9 cellular contexts compared by ENCODE assay signal in genomic region chr7:148699024-148699771, GRCh38. TPM values are rescaled to one million over a fixed set of nuclear protein-coding genes. Genes with fewer than 3 reads are reported as not detected.
A peak's percentile ranks its signal among the peaks of the same experiment; 100 is the strongest.
DNase-seq lines count a peak whose midpoint lies in the region; ATAC-seq, FAIRE-seq and TF ChIP-seq lines count a peak whose summit lies in the region.
"Had no signal": no experiment of that assay in that cellular context is flagged by ENCODE, and none has a peak within 500 bp of the region (broad histone marks: within the 10 kb centered on the region; RNA-seq: fewer than 3 reads in every experiment).

No MANE protein-coding gene starts in this region.

- POLR2A ChIA-PET in H1 (lab: Charles Lee; ENCODE audit: partially characterized antibody): interaction anchor here (0.6 to 3.7 kb wide), 19 partner anchors 9 to 360 kb away, joined by 3 to 21 read pairs (median 3); partner anchors contain the start of gene EZH2

- TF ChIP-seq POLR2A in H1 (IDR thresholded peaks at IDR 0.05; ENCODE audit: control extremely low read depth in 1 of 2, low read depth in 2 of 2, low read length in 2 of 2): peak; percentile 50 to 73

- peak overlapping the region; percentile 77 for H3K56ac ChIP-seq in H1 (replicated peaks; ENCODE audit: insufficient read length, low read depth, low read length)

- no peaks in the 10 kb centered on the region for H3K79me1 ChIP-seq in H1 (ENCODE audit: low read depth, low read length)

- WGBS in H1 (ENCODE audit: extremely low coverage in 1 of 2, insufficient coverage in 1 of 2, insufficient read length in 1 of 2, insufficient replicate concordance in 2 of 2, low coverage in 1 of 2, low lambda C conversion rate in 2 of 2, missing lambda C conversion rate in 1 of 2), 2 experiments: 1% methylated on average over 41 of the region's 105 CpGs; no CpG with 5 or more reads in 1 of the 2 experiments

- peaks cover 23 to 54% of the 10 kb centered on the region in 2 experiments for H3K79me2 ChIP-seq in H1 (ENCODE audit: control insufficient read depth in 1 of 2, insufficient read depth in 2 of 2, low read length in 2 of 2)

- peak overlapping the region; percentile 94 for H3K27ac ChIP-seq in H1 (ENCODE audit: low read depth, low read length)

- H4K5ac ChIP-seq in H1 (ENCODE audit: insufficient read length, low read depth, low read length): peak overlapping the region; percentile 83

- peak overlapping the region; percentile 97 for H4K8ac ChIP-seq in H1 (ENCODE audit: extremely low read depth, insufficient read depth, low read length)

- H2BK20ac ChIP-seq in H1 (ENCODE audit: low read length): no peak overlapping the region

- ATAC-seq in mucosa of descending colon: peak; percentile 70

- peaks cover 5 to 8% of the 10 kb centered on the region in 2 experiments for H4K20me1 ChIP-seq in H1 (replicated peaks in 1 of 2; ENCODE audit: control insufficient read depth in 1 of 2, insufficient read depth in 2 of 2, low read length in 2 of 2)

- peak; percentile 12 for DNase-seq in NCI-H1694 treated with DMSO at 0.1 percent for 48 hours (lab: John Stamatoyannopoulos, UW)
- DNase-seq in NCI-H1694 (lab: John Stamatoyannopoulos, UW): no peak
- peak in 1 of 2 experiments; percentile 52 for DNase-seq in HAP-1 (ENCODE audit: low spot score in 2 of 2)
- DNase-seq in MG63: peak; percentile 49
- peak; percentile 32 to 41 for DNase-seq in activated CD4-positive, alpha-beta T cell treated with anti-CD3 and anti-CD28 coated beads, Interleukin-2, amount 50 U/mL, for 4 hours
- DNase-seq in H1 (ENCODE audit: low read depth in 1 of 2, low spot score in 2 of 2): peak in 1 of 2 experiments; percentile 77
- DNase-seq in mucosa of descending colon: peak; percentile 44 to 76 (median 72)
- DNase-seq in stimulated activated CD8-positive, alpha-beta memory T cell treated with anti-CD3 and anti-CD28 coated beads, Interleukin-7, amount 100 ng/mL, for 48 hours (ENCODE audit: extremely low read depth in 1 of 2, low read depth in 1 of 2): peak; percentile 26 to 41

- H2BK15ac ChIP-seq in H1 (ENCODE audit: low read length): no peak overlapping the region

- no peaks in the 10 kb centered on the region for H3K36me3 ChIP-seq in HAP-1 (replicated peaks)
- H3K36me3 ChIP-seq in MG63: no peaks in the 10 kb centered on the region
- H3K36me3 ChIP-seq in H1 (ENCODE audit: control insufficient read depth in 2 of 4, insufficient read depth in 4 of 4, low read length in 3 of 4): no peaks in the 10 kb centered on the region
- H3K36me3 ChIP-seq in mucosa of descending colon (ENCODE audit: low read depth): no peaks in the 10 kb centered on the region

- H4K91ac ChIP-seq in H1 (replicated peaks; ENCODE audit: insufficient read length, low read length): peak overlapping the region; percentile 29

- no peak overlapping the region for H2BK12ac ChIP-seq in H1 (ENCODE audit: low read depth, low read length)

- no peak for TF ChIP-seq RAD21 in H1 (IDR thresholded peaks at IDR 0.05 in 1 of 2, conservative IDR thresholded peaks at IDR 0.05 in 1 of 2; ENCODE audit: low read depth in 2 of 2, low read length in 2 of 2)

- H2AFZ ChIP-seq in H1 (ENCODE audit: low read length): no peak overlapping the region

- H3K18ac ChIP-seq in H1 (ENCODE audit: extremely low read depth, low read length): peak overlapping the region; percentile 86; the same call in 1 of the 2 replicates

- H3K4me1 ChIP-seq in HAP-1 (peaks cover 34% of the 10 kb centered on the region), H1 (replicated peaks in 1 of 4; ENCODE audit: control insufficient read depth in 3 of 4, insufficient read depth in 4 of 4, low read length in 3 of 4) (peaks cover 2 to 20% (median 11%) of the 10 kb centered on the region in 4 experiments; a peak in 6 of 7 replicates), mucosa of descending colon (ENCODE audit: low read depth) (peaks cover 24% of the 10 kb centered on the region)

- H3K4me3 ChIP-seq in HAP-1: peak overlapping the region; percentile 70
- H3K4me3 ChIP-seq in MG63: peak overlapping the region; percentile 60
- H3K4me3 ChIP-seq in H1 (ENCODE audit: extremely low read depth in 1 of 4, insufficient read depth in 2 of 4, low read depth in 3 of 4, low read length in 4 of 4): peak overlapping the region; percentile 80 to 89 (median 82)
- peak overlapping the region; percentile 73 for H3K4me3 ChIP-seq in mucosa of descending colon

- H3K27me3 ChIP-seq in HAP-1 (ENCODE audit: low read depth): no peaks in the 10 kb centered on the region
- H3K27me3 ChIP-seq in MG63: no peaks in the 10 kb centered on the region
- H3K27me3 ChIP-seq in H1 (replicated peaks in 1 of 4; ENCODE audit: control insufficient read depth in 3 of 4, extremely low read depth in 1 of 4, insufficient read depth in 3 of 4, low read length in 3 of 4): no peaks in the 10 kb centered on the region

- peak overlapping the region; percentile 81 to 98 (median 94) for H3K9ac ChIP-seq in H1 (replicated peaks in 1 of 4; ENCODE audit: extremely low read depth in 1 of 4, low read depth in 3 of 4, low read length in 3 of 4)

- no peak for FAIRE-seq in H1 (lab: Jason Lieb, UNC)
- FAIRE-seq: G401.6 had no signal

- in situ Hi-C loops in HAP-1 (cut with MboI; ENCODE audit: low sequenced_read_pairs): no loop called here

- H3K23me2 ChIP-seq in H1 (ENCODE audit: low read depth, low read length): no peaks in the 10 kb centered on the region

- TF ChIP-seq EP300 in H1 (IDR thresholded peaks at IDR 0.05; ENCODE audit: borderline replicate concordance in 1 of 2, low read depth in 2 of 2, low read length in 2 of 2): no peak

- H3K4ac ChIP-seq in H1 (replicated peaks; ENCODE audit: insufficient read length, low read depth, low read length): no peak overlapping the region

- peak overlapping the region; percentile 86; the same call in 1 of the 2 replicates for H2BK5ac ChIP-seq in H1 (ENCODE audit: low read depth, low read length)

- peak overlapping the region; percentile 71 to 92 for H3K4me2 ChIP-seq in H1 (ENCODE audit: insufficient read depth in 1 of 2, low read depth in 2 of 2, low read length in 2 of 2)

- no peak overlapping the region for H3K14ac ChIP-seq in H1 (ENCODE audit: insufficient read length)

- no peak overlapping the region for H3K23ac ChIP-seq in H1 (ENCODE audit: insufficient read length)

- TF ChIP-seq CTCF in H1 (IDR thresholded peaks at IDR 0.05; ENCODE audit: control extremely low read depth in 1 of 3, insufficient read depth in 1 of 3, low read depth in 1 of 3, low read length in 3 of 3) (no peak), mucosa of descending colon (IDR thresholded peaks at IDR 0.05) (no peak)

- H3K9me3 ChIP-seq in HAP-1 (no peaks in the 10 kb centered on the region), MG63 (no peaks in the 10 kb centered on the region), H1 (ENCODE audit: insufficient read depth in 2 of 2, low read depth in 1 of 2, low read length in 1 of 2) (no peaks in the 10 kb centered on the region), mucosa of descending colon (no peaks in the 10 kb centered on the region)

- CTCF ChIA-PET in H1 (lab: Charles Lee; ENCODE audit: partially characterized antibody): no interaction called here

- no peak overlapping the region for H2BK120ac ChIP-seq in H1 (replicated peaks; ENCODE audit: low read depth, low read length)

- intact Hi-C loops in mucosa of descending colon (cut with DNase I, micrococcal nuclease): no loop called here

- no peak overlapping the region for H2AK5ac ChIP-seq in H1 (ENCODE audit: low read depth, low read length)

TF ChIP-seq in H1, 55 proteins besides CTCF, POLR2A, EP300 and RAD21 (continues in another document):
- peak; percentile 75; the same call in 1 of the 2 replicates for TF ChIP-seq TAF1 (IDR thresholded peaks at IDR 0.05; ENCODE audit: low read depth, low read length)
- TF ChIP-seq EGR1 (IDR thresholded peaks at IDR 0.05; ENCODE audit: borderline replicate concordance, low read depth, low read length): no peak
- TF ChIP-seq ATF2 (IDR thresholded peaks at IDR 0.05; ENCODE audit: low read length): no peak
- TF ChIP-seq BRCA1 (IDR thresholded peaks at IDR 0.05; ENCODE audit: low read depth, low read length): no peak
- TF ChIP-seq CHD2 (IDR thresholded peaks at IDR 0.05; ENCODE audit: low read length): no peak
- TF ChIP-seq SIN3A (conservative IDR thresholded peaks at IDR 0.05 in 1 of 2, IDR thresholded peaks at IDR 0.05 in 1 of 2; ENCODE audit: low read depth in 1 of 2, low read length in 2 of 2): peak in 1 of 2 experiments; percentile 57; a peak in 1 of 4 replicates
- no peak for TF ChIP-seq NANOG (IDR thresholded peaks at IDR 0.05; ENCODE audit: insufficient read depth, low read depth, low read length, poor library complexity, severe bottlenecking)
- TF ChIP-seq BACH1 (IDR thresholded peaks at IDR 0.05; ENCODE audit: low read length): no peak
- TF ChIP-seq RFX5 (IDR thresholded peaks at IDR 0.05; ENCODE audit: borderline replicate concordance, low read depth, low read length): no peak
- no peak for TF ChIP-seq CTBP2 (IDR thresholded peaks at IDR 0.05; ENCODE audit: borderline replicate concordance, insufficient read depth, insufficient read length, low read length)
- no peak for TF ChIP-seq TAF7 (optimal IDR thresholded peaks at IDR 0.05; ENCODE audit: borderline replicate concordance, low read depth, low read length)
- TF ChIP-seq PHF8 (conservative IDR thresholded peaks at IDR 0.05; ENCODE audit: low read depth, low read length): peak; percentile 67

RNA-seq across cellular contexts. Expression of gene CUL1, which starts 0.5 kb away (rescaled TPM):
- 32.0 and 37.7 TPM in 2 replicates for total RNA-seq in MG63 (2014; rRNA removed; shearing (Covaris generic); ENCODE audit: low replicate concordance)
- total RNA-seq in H1 (2021; fragmentation: NEBNext Ultra II Directional; extraction: Animal tissue kit (Norgen Biotek cat#: 25700)): 76.1 and 77.3 TPM in 2 replicates
- polyA plus RNA-seq in H1 (2011; rRNA removed): 24.1 and 33.0 TPM in 2 replicates
- polyA plus RNA-seq in H1 (2011; cell fraction: cytosol; rRNA removed): 40.3 TPM
- polyA plus RNA-seq in H1 (2011; cell fraction: nucleus; rRNA removed): 26.6 TPM
- 50.5 to 72.3 TPM (median 56.1 TPM) in 4 replicates for polyA plus RNA-seq in H1 (2012, experiment 1 of 2)
- 5.4 TPM for polyA plus RNA-seq in H1 (2012, experiment 2 of 2)
- 44.6 TPM for polyA plus RNA-seq in H1 (2013, experiment 1 of 2)
- polyA plus RNA-seq in H1 (2013, experiment 2 of 2): 45.3 TPM
- polyA minus RNA-seq in H1 (2011; rRNA and poly(A)+ RNA removed): 44.6 and 50.3 TPM in 2 replicates
- 28.3 TPM for polyA minus RNA-seq in H1 (2011; cell fraction: cytosol; rRNA and poly(A)+ RNA removed)
- 33.1 TPM for polyA minus RNA-seq in H1 (2011; cell fraction: nucleus; rRNA and poly(A)+ RNA removed)
- total RNA-seq in mucosa of descending colon: 10 to 100 TPM; 28.7 to 58.1 (median 33.3) TPM
